ENCODE assay signal across 1 cellular context in genomic region chr10:91555455-91555854, GRCh38.
TF ChIP-seq lines count a peak whose summit lies in the region.

No MANE protein-coding gene starts in this region.

TF ChIP-seq in K562, 482 proteins besides CTCF, POLR2A, EP300 and RAD21:
- TF ChIP-seq DPF2 (IDR thresholded peaks at IDR 0.05) (no peak), ZC3H4 (CRISPR knock-in tag; IDR thresholded peaks at IDR 0.05; ENCODE audit: borderline replicate concordance) (no peak), HDAC3 (IDR thresholded peaks at IDR 0.05; ENCODE audit: borderline replicate concordance, partially characterized antibody) (no peak), CBFB (CRISPR knock-in tag; IDR thresholded peaks at IDR 0.05) (no peak), MTA3 (IDR thresholded peaks at IDR 0.05; ENCODE audit: borderline replicate concordance) (no peak), ZNF354B (CRISPR knock-in tag; IDR thresholded peaks at IDR 0.05) (no peak), ZNF134 (CRISPR knock-in tag; conservative IDR thresholded peaks at IDR 0.05) (no peak), NBN (IDR thresholded peaks at IDR 0.05; ENCODE audit: low read depth) (no peak), HDAC1 (IDR thresholded peaks at IDR 0.05) (no peak), SFPQ (IDR thresholded peaks at IDR 0.05; ENCODE audit: low read depth, low read length) (no peak), SRSF3 (IDR thresholded peaks at IDR 0.05; ENCODE audit: insufficient read depth, low read length) (no peak), ZBED1 (IDR thresholded peaks at IDR 0.05) (no peak), ZC3H8 (IDR thresholded peaks at IDR 0.05) (no peak), TEAD2 (tag; IDR thresholded peaks at IDR 0.05) (no peak), ZNF583 (CRISPR knock-in tag; IDR thresholded peaks at IDR 0.05) (no peak)
- TF ChIP-seq, protein P1, sequence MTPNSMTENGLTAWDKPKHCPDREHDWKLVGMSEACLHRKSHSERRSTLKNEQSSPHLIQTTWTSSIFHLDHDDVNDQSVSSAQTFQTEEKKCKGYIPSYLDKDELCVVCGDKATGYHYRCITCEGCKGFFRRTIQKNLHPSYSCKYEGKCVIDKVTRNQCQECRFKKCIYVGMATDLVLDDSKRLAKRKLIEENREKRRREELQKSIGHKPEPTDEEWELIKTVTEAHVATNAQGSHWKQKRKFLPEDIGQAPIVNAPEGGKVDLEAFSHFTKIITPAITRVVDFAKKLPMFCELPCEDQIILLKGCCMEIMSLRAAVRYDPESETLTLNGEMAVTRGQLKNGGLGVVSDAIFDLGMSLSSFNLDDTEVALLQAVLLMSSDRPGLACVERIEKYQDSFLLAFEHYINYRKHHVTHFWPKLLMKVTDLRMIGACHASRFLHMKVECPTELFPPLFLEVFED (CRISPR knock-in tag; conservative IDR thresholded peaks at IDR 0.05), result no peak
